ENCODE assay signal across 15 cellular contexts in the genomic region with DNA sequence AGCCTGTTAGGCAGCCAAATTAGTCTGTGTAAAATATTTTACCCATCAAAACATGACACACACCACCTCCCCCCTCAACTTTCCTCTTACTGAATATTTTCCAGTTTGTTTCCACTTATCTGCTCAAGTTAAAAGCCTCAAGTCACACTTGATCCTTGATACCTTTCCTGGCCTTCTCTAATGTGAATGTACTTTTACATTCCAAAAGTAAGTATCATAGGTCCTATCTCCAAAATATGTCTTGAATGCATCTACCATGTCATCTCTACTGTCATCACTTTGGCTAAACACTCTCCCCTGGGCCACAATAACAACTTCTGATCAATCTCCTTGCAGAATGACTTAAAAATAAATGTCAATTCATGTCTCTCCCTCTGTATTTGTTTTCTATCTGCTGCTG. TPM values are rescaled to one million over a fixed set of nuclear protein-coding genes. Genes with fewer than 3 reads are reported as not detected.
DNase-seq lines count a peak whose midpoint lies in the region; ATAC-seq and TF ChIP-seq lines count a peak whose summit lies in the region.
"Had no signal": no experiment of that assay in that cellular context is flagged by ENCODE, and none has a peak within 500 bp of the region (broad histone marks: within the 10 kb centered on the region; RNA-seq: fewer than 3 reads in every experiment).

No MANE protein-coding gene starts in this region.

- CTCF ChIA-PET in IMR-90 (lab: Yijun Ruan, JAX): no interaction called here

- no peak for TF ChIP-seq POLR2A in IMR-90 (IDR thresholded peaks at IDR 0.05; ENCODE audit: low read depth, low read length)
- TF ChIP-seq POLR2A in gastrocnemius medialis (IDR thresholded peaks at IDR 0.05): no peak

- no peak overlapping the region for H3K4me3 Mint-ChIP-seq in activated naive CD8-positive, alpha-beta T cell
- no peak overlapping the region for H3K4me3 Mint-ChIP-seq in activated naive CD8-positive, alpha-beta T cell treated with anti-CD3 and anti-CD28 coated beads, Interleukin-2, amount 50 U/mL, for 24 hours
- H3K4me3 Mint-ChIP-seq: CD4-positive, CD25-positive, alpha-beta regulatory T cell; H9 had no signal

- H2BK120ac ChIP-seq in IMR-90 (ENCODE audit: low read depth, low read length): no peak overlapping the region

- DNase-seq in activated naive CD8-positive, alpha-beta T cell treated with anti-CD3 and anti-CD28 coated beads, Interleukin-2, amount 50 U/mL, for 24 hours: no peak
- peak; percentile 49 for DNase-seq in IMR-90
- peak; percentile 70 for DNase-seq in choroid plexus epithelial cell (ENCODE audit: low read depth)
- DNase-seq in gastrocnemius medialis: no peak
- DNase-seq: 8988T; Calu3; CD4-positive, CD25-positive, alpha-beta regulatory T cell; DMS 273 treated with DMSO at 0.1 percent for 48 hours; GOT3; H9 had no signal

- intact Hi-C loops in IMR-90 (cut with micrococcal nuclease) (no loop called here), gastrocnemius medialis (cut with DNase I; ENCODE audit: low total_unique reads) (no loop called here)

- no peak overlapping the region for H2AK9ac ChIP-seq in IMR-90 (replicated peaks; ENCODE audit: low read depth, low read length, poor library complexity)

- no peak overlapping the region for H2BK20ac ChIP-seq in IMR-90 (ENCODE audit: low read depth, low read length)

- H2BK15ac ChIP-seq in IMR-90 (ENCODE audit: low read depth, low read length): no peak overlapping the region

- H3K9ac ChIP-seq in IMR-90 (ENCODE audit: low read depth, low read length): no peak overlapping the region
- H3K9ac ChIP-seq: BLaER1 treated with 17β-estradiol and CSF1 and Interleukin-3, amounts not matched to agents 10 nM and 100 nM had no signal

- H3K79me1 ChIP-seq in IMR-90 (ENCODE audit: low read depth in 1 of 2, low read length in 2 of 2): no peaks in the 10 kb centered on the region

- H2BK5ac ChIP-seq in IMR-90 (ENCODE audit: low read depth, low read length, poor library complexity, severe bottlenecking): peak overlapping the region; percentile 14

- no peak overlapping the region for H3K14ac ChIP-seq in IMR-90 (replicated peaks; ENCODE audit: low read depth, low read length)

- no peak overlapping the region for H4K8ac ChIP-seq in IMR-90 (ENCODE audit: low read depth in 2 of 2, low read length in 2 of 2)

- no peak overlapping the region for H3K4me2 ChIP-seq in IMR-90 (ENCODE audit: low read depth, low read length)
- H3K4me2 ChIP-seq: BLaER1 treated with 17β-estradiol and CSF1 and Interleukin-3, amounts not matched to agents 10 nM and 100 nM had no signal

- H4K5ac ChIP-seq in IMR-90 (ENCODE audit: low read depth, low read length): no peak overlapping the region

- peaks cover 36% of the 10 kb centered on the region for H3K36me3 ChIP-seq in IMR-90 (ENCODE audit: control insufficient read depth, insufficient read depth, low read length)
- peaks cover 0 to 85% of the 10 kb centered on the region in 2 donors for H3K36me3 ChIP-seq in gastrocnemius medialis

- no peak for TF ChIP-seq RAD21 in IMR-90 (IDR thresholded peaks at IDR 0.05; ENCODE audit: low read length)

- H3K9me1 ChIP-seq in IMR-90 (ENCODE audit: insufficient read depth, low read length): no peaks in the 10 kb centered on the region

- H3K4me1 ChIP-seq in IMR-90 (ENCODE audit: control insufficient read depth, insufficient read depth, low read length) (peaks cover 2% of the 10 kb centered on the region; the same call in 1 of the 2 replicates), gastrocnemius medialis (no peaks in the 10 kb centered on the region)

- H3K27ac Mint-ChIP-seq in activated naive CD8-positive, alpha-beta T cell: peak overlapping the region; percentile 37
- no peak overlapping the region for H3K27ac Mint-ChIP-seq in activated naive CD8-positive, alpha-beta T cell treated with anti-CD3 and anti-CD28 coated beads, Interleukin-2, amount 50 U/mL, for 24 hours
- H3K27ac Mint-ChIP-seq: H9 had no signal

- BruUV-seq in IMR-90 (replicated peaks; lab: Mats Ljungman, UMichigan): no TSS peak

- no peak overlapping the region for H3K4ac ChIP-seq in IMR-90 (ENCODE audit: low read depth, low read length)

- H3K18ac ChIP-seq in IMR-90 (ENCODE audit: low read depth, low read length): no peak overlapping the region

- no peak overlapping the region for H4K91ac ChIP-seq in IMR-90 (ENCODE audit: insufficient read depth, low read depth, low read length)

- peaks cover 40% of the 10 kb centered on the region for H3K36me3 Mint-ChIP-seq in activated naive CD8-positive, alpha-beta T cell
- peaks cover 41% of the 10 kb centered on the region for H3K36me3 Mint-ChIP-seq in activated naive CD8-positive, alpha-beta T cell treated with anti-CD3 and anti-CD28 coated beads, Interleukin-2, amount 50 U/mL, for 24 hours (ENCODE audit: low read depth)

- H3K9me3 ChIP-seq in IMR-90 (ENCODE audit: control insufficient read depth, insufficient read depth, low read length) (no peaks in the 10 kb centered on the region), gastrocnemius medialis (no peaks in the 10 kb centered on the region)
- H3K9me3 ChIP-seq: BLaER1 treated with 17β-estradiol and CSF1 and Interleukin-3, amounts not matched to agents 10 nM and 100 nM had no signal

- no peak overlapping the region for H3K4me3 ChIP-seq in IMR-90 (ENCODE audit: insufficient read depth, low read depth, low read length)
- H3K4me3 ChIP-seq in choroid plexus epithelial cell (ENCODE audit: low read depth, low read length): no peak overlapping the region
- no peak overlapping the region for H3K4me3 ChIP-seq in gastrocnemius medialis
- H3K4me3 ChIP-seq: BLaER1 treated with 17β-estradiol and CSF1 and Interleukin-3, amounts not matched to agents 10 nM and 100 nM had no signal

- H3K9me3 Mint-ChIP-seq in activated naive CD8-positive, alpha-beta T cell (ENCODE audit: low read depth): no peaks in the 10 kb centered on the region
- no peaks in the 10 kb centered on the region for H3K9me3 Mint-ChIP-seq in activated naive CD8-positive, alpha-beta T cell treated with anti-CD3 and anti-CD28 coated beads, Interleukin-2, amount 50 U/mL, for 24 hours
- H3K9me3 Mint-ChIP-seq: CD4-positive, CD25-positive, alpha-beta regulatory T cell; H9 had no signal

- no peaks in the 10 kb centered on the region for H4K20me1 ChIP-seq in IMR-90 (ENCODE audit: insufficient read depth, low read length)
- H4K20me1 ChIP-seq: BLaER1 treated with 17β-estradiol and CSF1 and Interleukin-3, amounts not matched to agents 10 nM and 100 nM had no signal

- no peak overlapping the region for H2AFZ ChIP-seq in IMR-90 (replicated peaks; ENCODE audit: low read length, poor library complexity)

- H3K23ac ChIP-seq in IMR-90 (ENCODE audit: low read depth, low read length): no peak overlapping the region

- POLR2A ChIA-PET in IMR-90 (lab: Charles Lee; ENCODE audit: unreplicated experiment): no interaction called here

- H2AK5ac ChIP-seq in IMR-90 (ENCODE audit: low read depth, low read length): no peak overlapping the region

- no peaks in the 10 kb centered on the region for H3K27me3 ChIP-seq in IMR-90 (ENCODE audit: control insufficient read depth, insufficient read depth, low read length)
- H3K27me3 ChIP-seq in gastrocnemius medialis: no peaks in the 10 kb centered on the region
- H3K27me3 ChIP-seq: BLaER1 treated with 17β-estradiol and CSF1 and Interleukin-3, amounts not matched to agents 10 nM and 100 nM had no signal

- in situ Hi-C loops in IMR-90 (cut with MboI; ENCODE audit: low sequenced_read_pairs): no loop called here
- in situ Hi-C loops in gastrocnemius medialis (cut with MboI; ENCODE audit: low sequenced_read_pairs in 4 of 4): no loop called here

- TF ChIP-seq CTCF in IMR-90 (conservative IDR thresholded peaks at IDR 0.05; ENCODE audit: low read depth, low read length) (no peak), choroid plexus epithelial cell (conservative IDR thresholded peaks at IDR 0.05; ENCODE audit: low read depth, low read length) (no peak), gastrocnemius medialis (IDR thresholded peaks at IDR 0.05 in 4 of 5, conservative IDR thresholded peaks at IDR 0.05 in 1 of 5) (no peak)

- H3K56ac ChIP-seq in IMR-90 (ENCODE audit: extremely low read depth, insufficient read depth, low read length): no peak overlapping the region

- no peaks in the 10 kb centered on the region for H3K27me3 Mint-ChIP-seq in activated naive CD8-positive, alpha-beta T cell
- no peaks in the 10 kb centered on the region for H3K27me3 Mint-ChIP-seq in activated naive CD8-positive, alpha-beta T cell treated with anti-CD3 and anti-CD28 coated beads, Interleukin-2, amount 50 U/mL, for 24 hours
- H3K27me3 Mint-ChIP-seq: CD4-positive, CD25-positive, alpha-beta regulatory T cell had no signal

- dilution Hi-C loops in IMR-90 (cut with HindIII; ENCODE audit: low sequenced_read_pairs, unreplicated experiment): no loop called here

- H3K4me1 Mint-ChIP-seq in activated naive CD8-positive, alpha-beta T cell (ENCODE audit: low read depth): no peaks in the 10 kb centered on the region
- peaks cover 4% of the 10 kb centered on the region for H3K4me1 Mint-ChIP-seq in activated naive CD8-positive, alpha-beta T cell treated with anti-CD3 and anti-CD28 coated beads, Interleukin-2, amount 50 U/mL, for 24 hours
- H3K4me1 Mint-ChIP-seq: H9 had no signal

- H3K27ac ChIP-seq in IMR-90 (ENCODE audit: insufficient read depth, low read length) (no peak overlapping the region), gastrocnemius medialis (no peak overlapping the region)
- H3K27ac ChIP-seq: BLaER1 treated with 17β-estradiol and CSF1 and Interleukin-3, amounts not matched to agents 10 nM and 100 nM had no signal

- no peak for ATAC-seq in activated naive CD8-positive, alpha-beta T cell treated with anti-CD3 and anti-CD28 coated beads, Interleukin-2, amount 50 U/mL, for 24 hours
- peak; percentile 40 for ATAC-seq in IMR-90 (ENCODE audit: low read depth)
- no peak for ATAC-seq in gastrocnemius medialis
- ATAC-seq in GM18873 (IDR thresholded peaks at IDR 0.05; ENCODE audit: low FRiP score, unreplicated experiment): no peak
- ATAC-seq in esophagus mucosa: no peak

TF ChIP-seq in IMR-90, 13 proteins besides CTCF, POLR2A, EP300 and RAD21 (continues in another document):
- TF ChIP-seq RCOR1 (IDR thresholded peaks at IDR 0.05; ENCODE audit: insufficient replicate concordance, low read length) (no peak), BHLHE40 (IDR thresholded peaks at IDR 0.05; ENCODE audit: low read depth, low read length) (peak; percentile 35; the same call in 1 of the 2 replicates)

RNA-seq across cellular contexts. Expression of a gene that starts 28.1 kb away (rescaled TPM):
- total RNA-seq in IMR-90 (2012; rRNA removed) (35.6 and 41.2 TPM in 2 replicates), gastrocnemius medialis (10 to 100 TPM; 13.3 to 25.2 (median 20.1) TPM), esophagus mucosa (19.6 TPM)
- 9.7 and 12.3 TPM in 2 replicates for polyA plus RNA-seq in IMR-90 (2012; rRNA removed)
- polyA plus RNA-seq in IMR-90 (2012; cell fraction: cytosol; rRNA removed): 2.9 and 3.7 TPM in 2 replicates
- polyA plus RNA-seq in IMR-90 (2012; cell fraction: nucleus; rRNA removed; ENCODE audit: low replicate concordance): 6.5 and 30.8 TPM in 2 replicates

RNA-seq across cellular contexts. Expression of a gene that starts 53.0 kb away (rescaled TPM):
- total RNA-seq in IMR-90 (2012; rRNA removed): under 0.01 TPM in 1 of 2 replicates, not detected in the other
- polyA plus RNA-seq in IMR-90 (2012; rRNA removed): not detected in 2 replicates
- 0.03 TPM in 1 of 2 replicates, not detected in the other for polyA plus RNA-seq in IMR-90 (2012; cell fraction: cytosol; rRNA removed)
- polyA plus RNA-seq in IMR-90 (2012; cell fraction: nucleus; rRNA removed; ENCODE audit: low replicate concordance): not detected in 2 replicates
- under 1 TPM in 1 of 4 donors, not detected in 3; 0.39 TPM for total RNA-seq in gastrocnemius medialis
- not detected for total RNA-seq in esophagus mucosa
- total RNA-seq: Calu3; CD4-positive, CD25-positive, alpha-beta regulatory T cell; Daoy had no signal
- polyA plus RNA-seq: CD4-positive, CD25-positive, alpha-beta regulatory T cell had no signal

Comparison
In these comparisons a context has a peak if more than half of its experiments do, and no peak if none do; other contexts are left out.
1. DNase-seq: peak in IMR-90 (single experiment) and choroid plexus epithelial cell (single experiment); none in activated naive CD8-positive, alpha-beta T cell treated with anti-CD3 and anti-CD28 coated beads, Interleukin-2, amount 50 U/mL, for 24 hours (single experiment) and gastrocnemius medialis (0 of 2).